8 cellular contexts compared by ENCODE assay signal in genomic region chr11:12841946-12842630, GRCh38.
A peak's percentile ranks its signal among the peaks of the same experiment; 100 is the strongest.
DNase-seq lines count a peak whose midpoint lies in the region; ATAC-seq, FAIRE-seq and TF ChIP-seq lines count a peak whose summit lies in the region.

No MANE protein-coding gene starts in this region.

- no peak for TF ChIP-seq EP300 in A549 (IDR thresholded peaks at IDR 0.05)

- no peak for TF ChIP-seq RAD21 in A549 (conservative IDR thresholded peaks at IDR 0.05 in 1 of 2, IDR thresholded peaks at IDR 0.05 in 1 of 2)

- H3K9ac ChIP-seq in stomach smooth muscle (ENCODE audit: low read length in 2 of 2): peak overlapping the region in 1 of 2 donors; percentile 39

- DNase-seq in A549 (ENCODE audit: low read depth in 1 of 2, low spot score in 1 of 2) (peak in 1 of 2 experiments; percentile 61), H4 (ENCODE audit: low spot score) (peak; percentile 80), RWPE1 (ENCODE audit: low spot score) (peak; percentile 50), fibroblast of villous mesenchyme (ENCODE audit: low read depth) (peak; percentile 92), globus pallidus (ENCODE audit: low spot score) (no peak), iPS-NIHi7 (ENCODE audit: extremely low spot score) (no peak)

- H3K4me1 ChIP-seq in A549: peaks cover 77% of the 10 kb centered on the region
- H3K4me1 ChIP-seq in stomach smooth muscle (ENCODE audit: control insufficient read depth, insufficient read depth, low read length): peaks cover 49% of the 10 kb centered on the region

- H3K4me3 ChIP-seq in A549 (no peak overlapping the region), fibroblast of villous mesenchyme (ENCODE audit: low read depth, low read length) (peak overlapping the region; percentile 27), stomach smooth muscle (ENCODE audit: low read length in 2 of 2) (peak overlapping the region; percentile 36 to 41)

- no peaks in the 10 kb centered on the region for H3K27me3 ChIP-seq in stomach smooth muscle (ENCODE audit: control insufficient read depth in 1 of 2, insufficient read depth in 2 of 2, low read length in 2 of 2)

- CTCF ChIA-PET in A549 (lab: Yijun Ruan, JAX): interaction anchor here (0.7 to 1.4 kb wide), 4 partner anchors 12 to 511 kb away, joined by 3 to 5 read pairs (median 3); no protein-coding TSS in a partner anchor
- CTCF ChIA-PET in RWPE1 (lab: Yijun Ruan, JAX): interaction anchor here (0.6 to 0.8 kb wide), 2 partner anchors 28 to 126 kb away, joined by 4 to 5 read pairs; no protein-coding TSS in a partner anchor

- POLR2A ChIA-PET in A549 (lab: Yijun Ruan, JAX) (no interaction called here), RWPE1 (lab: Yijun Ruan, JAX; ENCODE audit: low non-redundant PET) (no interaction called here)

- peak; percentile 25 to 56; a peak in 3 of 6 replicates for ATAC-seq in A549
- no peak for ATAC-seq in GM18868 (IDR thresholded peaks at IDR 0.05; ENCODE audit: unreplicated experiment)

- H3K9me3 ChIP-seq in A549: no peaks in the 10 kb centered on the region
- no peaks in the 10 kb centered on the region for H3K9me3 ChIP-seq in stomach smooth muscle (ENCODE audit: control insufficient read depth in 2 of 2, low read length in 2 of 2)

- no peak for FAIRE-seq in A549 (lab: Jason Lieb, UNC)

- peak overlapping the region; percentile 54 for H3K4me2 ChIP-seq in A549

- TF ChIP-seq CTCF in A549 (IDR thresholded peaks at IDR 0.05): no peak
- TF ChIP-seq CTCF in RWPE1 (conservative IDR thresholded peaks at IDR 0.05; ENCODE audit: low read depth): no peak
- TF ChIP-seq CTCF in fibroblast of villous mesenchyme (IDR thresholded peaks at IDR 0.05; ENCODE audit: insufficient read depth, low read depth, low read length): no peak

- no peak for TF ChIP-seq POLR2A in A549 (IDR thresholded peaks at IDR 0.05; ENCODE audit: low read length)

- H3K36me3 ChIP-seq in stomach smooth muscle (ENCODE audit: control insufficient read depth in 2 of 2, insufficient read depth in 2 of 2, low read length in 2 of 2): no peaks in the 10 kb centered on the region

- H3K27ac ChIP-seq in A549 (peak overlapping the region; percentile 26 to 58; a peak in 5 of 6 replicates), RWPE1 (no peak overlapping the region), stomach smooth muscle (ENCODE audit: low read length) (peak overlapping the region; percentile 50)

- WGBS in A549 (ENCODE audit: missing lambda C conversion rate): 55% methylated on average over 9 of the region's 9 CpGs

TF ChIP-seq in A549, 52 proteins besides CTCF, POLR2A, EP300 and RAD21:
- TF ChIP-seq PBX3 (IDR thresholded peaks at IDR 0.05) (no peak), HES2 (IDR thresholded peaks at IDR 0.05) (no peak), RCOR1 (IDR thresholded peaks at IDR 0.05; ENCODE audit: low read depth, low read length) (no peak), FOSL2 (IDR thresholded peaks at IDR 0.05) (no peak), FOSL2 (CRISPR knock-in tag; IDR thresholded peaks at IDR 0.05) (no peak), NPAS2 (CRISPR knock-in tag; IDR thresholded peaks at IDR 0.05; ENCODE audit: borderline replicate concordance) (no peak), GATA3 (IDR thresholded peaks at IDR 0.05; ENCODE audit: borderline replicate concordance) (no peak), MAX (IDR thresholded peaks at IDR 0.05) (no peak), HOXB13 (CRISPR knock-in tag; IDR thresholded peaks at IDR 0.05; ENCODE audit: low read depth) (no peak), KDM5A (IDR thresholded peaks at IDR 0.05) (no peak), ATOH8 (CRISPR knock-in tag; IDR thresholded peaks at IDR 0.05; ENCODE audit: low read depth) (no peak), EHF (CRISPR knock-in tag; IDR thresholded peaks at IDR 0.05) (no peak), EHMT2 (IDR thresholded peaks at IDR 0.05; ENCODE audit: low read depth) (no peak), ESRRA (IDR thresholded peaks at IDR 0.05; ENCODE audit: borderline replicate concordance, low read length) (no peak), HMGXB4 (CRISPR knock-in tag; IDR thresholded peaks at IDR 0.05; ENCODE audit: borderline replicate concordance) (no peak), ZNF302 (CRISPR knock-in tag; IDR thresholded peaks at IDR 0.05) (no peak), USF2 (IDR thresholded peaks at IDR 0.05) (no peak), NFE2L2 (conservative IDR thresholded peaks at IDR 0.05; ENCODE audit: low read length) (no peak), CBX2 (IDR thresholded peaks at IDR 0.05; ENCODE audit: borderline replicate concordance, low read depth) (no peak), REST (IDR thresholded peaks at IDR 0.05) (no peak)

Comparison
In these comparisons a context has a peak if more than half of its experiments do, and no peak if none do; other contexts are left out.
1. DNase-seq: peak in H4 (single experiment), RWPE1 (single experiment) and fibroblast of villous mesenchyme (single experiment); none in globus pallidus (single experiment) and iPS-NIHi7 (single experiment).